Comparison of ENCODE assay signal across 19 cellular contexts in genomic region chr21:16865612-16866011, GRCh38.
"Had no signal": no experiment of that assay in that cellular context is flagged by ENCODE, and none has a peak within 500 bp of the region (broad histone marks: within the 10 kb centered on the region; RNA-seq: fewer than 3 reads in every experiment).

No MANE protein-coding gene starts in this region.

- H3K36me3 ChIP-seq: esophagus muscularis mucosa, gastrocnemius medialis, tibial nerve had no signal

- H3K27ac ChIP-seq: esophagus muscularis mucosa, gastrocnemius medialis, tibial nerve had no signal

- H3K4me1 ChIP-seq: esophagus muscularis mucosa, gastrocnemius medialis, tibial nerve had no signal

- H3K4me3 ChIP-seq: esophagus muscularis mucosa, gastrocnemius medialis, lung, tibial nerve had no signal

- H3K27me3 ChIP-seq: esophagus muscularis mucosa, gastrocnemius medialis, tibial nerve had no signal

- H3K9me3 ChIP-seq: esophagus muscularis mucosa, gastrocnemius medialis, tibial nerve had no signal

- ATAC-seq: activated CD8-positive, alpha-beta T cell treated with anti-CD3 and anti-CD28 coated beads for 36 hours; activated T-helper 17 cell treated with anti-CD3 and anti-CD28 coated beads, Interleukin-2, amount 50 U/mL, for 72 hours; gastrocnemius medialis; left lobe of liver; stimulated activated naive CD8-positive, alpha-beta T cell treated with anti-CD3 and anti-CD28 coated beads, Interleukin-15, Interleukin-2, amounts not matched to agents 100 U/mL and 50 U/mL, for 24 hours had no signal

- DNase-seq: activated B cell treated with CpG ODN at 0.5 μM for 24 hours; activated CD4-positive, alpha-beta T cell treated with anti-CD3 and anti-CD28 coated beads for 48 hours; activated CD8-positive, alpha-beta T cell treated with anti-CD3 and anti-CD28 coated beads for 36 hours; activated naive CD4-positive, alpha-beta T cell; activated naive CD8-positive, alpha-beta T cell treated with anti-CD3 and anti-CD28 coated beads for 36 hours; activated T-cell treated with anti-CD3 and anti-CD28 coated beads, Interleukin-2, amount 50 U/mL, for 1 hour; effector CD8-positive, alpha-beta T cell; gastrocnemius medialis; head of caudate nucleus; kidney; nucleus accumbens; posterior cingulate gyrus; retina; stimulated activated naive CD8-positive, alpha-beta T cell treated with anti-CD3 and anti-CD28 coated beads, Interleukin-15, Interleukin-2, amounts not matched to agents 100 U/mL and 50 U/mL, for 24 hours had no signal
